Comparison of ENCODE assay signal across 26 cellular contexts in genomic region chr7:111676811-111677210, GRCh38.
"Had no signal": no experiment of that assay in that cellular context is flagged by ENCODE, and none has a peak within 500 bp of the region (broad histone marks: within the 10 kb centered on the region; RNA-seq: fewer than 3 reads in every experiment).

No MANE protein-coding gene starts in this region.

- H3K27me3 ChIP-seq: left lung, ovary, sigmoid colon, stomach, testis, thyroid gland, transverse colon, upper lobe of left lung, vagina had no signal

- DNase-seq: hippocampal formation; left colon; left lung; lower lobe of right lung; mammary epithelial cell; mesenchymal stem cell; naive thymus-derived CD4-positive, alpha-beta T cell; ovary; retina; right cardiac atrium; sigmoid colon; stimulated activated CD4-positive, alpha-beta T cell treated with anti-CD3 and anti-CD28 coated beads, Interleukin-1b, Interleukin-23, amount 100 ng/mL, for 48 hours; stimulated activated CD4-positive, alpha-beta T cell treated with anti-CD3 and anti-CD28 coated beads, Interleukin-2, amount 100 ng/mL, for 48 hours; stimulated activated CD4-positive, alpha-beta T cell treated with anti-CD3 and anti-CD28 coated beads, Interleukin-4, amount 100 ng/mL, for 4 hours; stimulated activated CD8-positive, alpha-beta memory T cell treated with anti-CD3 and anti-CD28 coated beads, Interleukin-4, amount 100 ng/mL, for 48 hours; stimulated activated naive B cell treated with anti-CD40 and anti-IgM and Interleukin-4, amounts not matched to agents 10 μg/mL and 1 μg/mL and 100 μg/mL, for 72 hours; stimulated activated naive CD8-positive, alpha-beta T cell treated with anti-CD3 and anti-CD28 coated beads, Interleukin-15, Interleukin-2, amounts not matched to agents 100 U/mL and 50 U/mL, for 24 hours; stomach; testis; thyroid gland; transverse colon; upper lobe of left lung had no signal

- FAIRE-seq: keratinocyte had no signal

- H3K4me3 ChIP-seq: left lung, lower lobe of right lung, ovary, sigmoid colon, smooth muscle cell, stomach, testis, thyroid gland, transverse colon, upper lobe of left lung, vagina had no signal

- H3K4me1 ChIP-seq: left lung, lower lobe of right lung, sigmoid colon, stomach, testis, thyroid gland, transverse colon, upper lobe of left lung, vagina had no signal

- H3K36me3 ChIP-seq: left lung, lower lobe of right lung, ovary, sigmoid colon, stomach, thyroid gland, transverse colon, upper lobe of left lung, vagina had no signal

- H3K4me2 ChIP-seq: smooth muscle cell had no signal

- ATAC-seq: left colon; left lung; lower lobe of right lung; naive thymus-derived CD4-positive, alpha-beta T cell; natural killer cell treated with Interleukin-12 subunit alpha and Interleukin-12 subunit beta and Interleukin-15 and Interleukin-18, amount 100 ng/mL, for 72 hours; right cardiac atrium; stimulated activated naive B cell treated with anti-CD40 and anti-IgM and Interleukin-4, amounts not matched to agents 10 μg/mL and 1 μg/mL and 100 μg/mL, for 72 hours; stimulated activated naive CD8-positive, alpha-beta T cell treated with anti-CD3 and anti-CD28 coated beads, Interleukin-15, Interleukin-2, amounts not matched to agents 100 U/mL and 50 U/mL, for 24 hours had no signal

- H3K9me3 ChIP-seq: left lung, lower lobe of right lung, ovary, sigmoid colon, stomach, testis, thyroid gland, transverse colon, upper lobe of left lung, vagina had no signal

- H3K27ac ChIP-seq: left lung, lower lobe of right lung, ovary, sigmoid colon, stomach, testis, thyroid gland, transverse colon, upper lobe of left lung, vagina had no signal
